ENCODE assay signal across 27 cellular contexts in genomic region chr10:117750616-117751015, GRCh38.
DNase-seq lines count a peak whose midpoint lies in the region; ATAC-seq, FAIRE-seq and TF ChIP-seq lines count a peak whose summit lies in the region.
"Had no signal": no experiment of that assay in that cellular context is flagged by ENCODE, and none has a peak within 500 bp of the region (broad histone marks: within the 10 kb centered on the region; RNA-seq: fewer than 3 reads in every experiment).

No MANE protein-coding gene starts in this region.

- H3K4me2 ChIP-seq in K562 (ENCODE audit: insufficient read depth, low read length) (no peak overlapping the region), neuronal stem cell (ENCODE audit: insufficient read depth, low read length, poor library complexity, severe bottlenecking) (no peak overlapping the region), trophoblast cell (ENCODE audit: low read length) (no peak overlapping the region)
- H3K4me2 ChIP-seq: BLaER1 had no signal

- H4K8ac ChIP-seq in neuronal stem cell (ENCODE audit: low read depth, low read length): no peak overlapping the region
- H4K8ac ChIP-seq in trophoblast cell (ENCODE audit: low read depth, low read length): no peak overlapping the region

- 53% methylated on average over 4 of the region's 4 CpGs for WGBS in K562 (ENCODE audit: insufficient coverage, low coverage, missing lambda C conversion rate)
- 93% methylated on average over 4 of the region's 4 CpGs for WGBS in esophagus muscularis mucosa
- WGBS in neuronal stem cell (ENCODE audit: extremely low coverage in 2 of 2, insufficient read length in 2 of 2, insufficient replicate concordance in 1 of 2), 2 donors: no CpG with 5 or more reads among the region's 4 CpGs
- WGBS in trophoblast cell (ENCODE audit: extremely low coverage, insufficient coverage, insufficient read length): no CpG with 5 or more reads among the region's 4 CpGs

- H3K36me3 ChIP-seq in K562 (ENCODE audit: control insufficient read depth, insufficient read depth, low read length) (no peaks in the 10 kb centered on the region), esophagus muscularis mucosa (no peaks in the 10 kb centered on the region), neuronal stem cell (replicated peaks in 1 of 2; ENCODE audit: control insufficient read depth in 2 of 2, insufficient read depth in 2 of 2, low read length in 2 of 2) (no peaks in the 10 kb centered on the region), trophoblast cell (ENCODE audit: control insufficient read depth in 1 of 2, insufficient read depth in 2 of 2, low read length in 2 of 2) (no peaks in the 10 kb centered on the region)
- H3K36me3 ChIP-seq: BE2C, BLaER1 had no signal

- no peak for ATAC-seq in K562
- no peak for ATAC-seq in HG02623 (IDR thresholded peaks at IDR 0.05; ENCODE audit: unreplicated experiment)
- ATAC-seq in left lobe of liver: no peak
- ATAC-seq: GM12878 had no signal

- TF ChIP-seq CTCF in K562 (IDR thresholded peaks at IDR 0.05 in 2 of 3, conservative IDR thresholded peaks at IDR 0.05 in 1 of 3; ENCODE audit: insufficient read depth in 2 of 3, low read depth in 1 of 3, low read length in 3 of 3) (no peak), esophagus muscularis mucosa (IDR thresholded peaks at IDR 0.05) (no peak)

- POLR2A ChIA-PET in K562 (lab: Yijun Ruan, JAX): no interaction called here

- H3K4me3 ChIP-seq in K562 (no peak overlapping the region), esophagus muscularis mucosa (no peak overlapping the region), neuronal stem cell (ENCODE audit: low read length in 2 of 2) (no peak overlapping the region), trophoblast cell (ENCODE audit: low read depth, low read length) (no peak overlapping the region)
- H3K4me3 ChIP-seq: BLaER1, GM12878 had no signal

- H3K79me1 ChIP-seq in neuronal stem cell (ENCODE audit: low read depth, low read length) (no peaks in the 10 kb centered on the region), trophoblast cell (ENCODE audit: low read length) (no peaks in the 10 kb centered on the region)

- peak overlapping the region; percentile 9 for H2AK5ac ChIP-seq in neuronal stem cell (ENCODE audit: low read depth, low read length)
- H2AK5ac ChIP-seq in trophoblast cell (ENCODE audit: low read length): no peak overlapping the region

- intact Hi-C loops in K562 (cut with micrococcal nuclease): no loop called here
- intact Hi-C loops in esophagus muscularis mucosa (cut with DNase I): no loop called here

- H2BK5ac ChIP-seq in neuronal stem cell (ENCODE audit: low read length) (no peak overlapping the region), trophoblast cell (ENCODE audit: low read depth, low read length, poor library complexity) (no peak overlapping the region)

- no peaks in the 10 kb centered on the region for H3K79me2 ChIP-seq in K562 (ENCODE audit: control insufficient read depth, insufficient read depth, low read length)
- no peaks in the 10 kb centered on the region for H3K79me2 ChIP-seq in trophoblast cell (ENCODE audit: control insufficient read depth, insufficient read depth, low read length, poor library complexity)

- H3K27ac ChIP-seq in K562 (ENCODE audit: extremely low read depth, low read depth, low read length) (no peak overlapping the region), esophagus muscularis mucosa (replicated peaks in 1 of 4) (no peak overlapping the region), neuronal stem cell (replicated peaks; ENCODE audit: low read length) (no peak overlapping the region), trophoblast cell (ENCODE audit: low read depth, low read length) (no peak overlapping the region)
- H3K27ac ChIP-seq: 22Rv1, BLaER1 had no signal

- H3K4ac ChIP-seq in neuronal stem cell (ENCODE audit: low read length) (no peak overlapping the region), trophoblast cell (ENCODE audit: low read depth, low read length) (no peak overlapping the region)

- no peak for FAIRE-seq in K562 (lab: Jason Lieb, UNC)
- FAIRE-seq: A204.1, GM12878, GM12892, GM18507 had no signal

- CTCF ChIA-PET in K562 (lab: Yijun Ruan, JAX; ENCODE audit: low intra/inter-chr PET ratio): no interaction called here

- no peak overlapping the region for H2BK15ac ChIP-seq in neuronal stem cell (ENCODE audit: low read length)

- no peak overlapping the region for H4K91ac ChIP-seq in neuronal stem cell (ENCODE audit: low read depth, low read length, poor library complexity)
- no peak overlapping the region for H4K91ac ChIP-seq in trophoblast cell (ENCODE audit: low read depth, low read length)

- TF ChIP-seq EP300 in K562 (IDR thresholded peaks at IDR 0.05; ENCODE audit: low read length): no peak
- TF ChIP-seq EP300 in esophagus muscularis mucosa (IDR thresholded peaks at IDR 0.05): no peak

- H4K12ac ChIP-seq in trophoblast cell (ENCODE audit: low read depth, low read length): no peak overlapping the region

- H4K20me1 ChIP-seq in K562 (replicated peaks; ENCODE audit: control insufficient read depth, insufficient read depth, low read length): no peaks in the 10 kb centered on the region
- H4K20me1 ChIP-seq: BLaER1 had no signal

- no peak overlapping the region for H3K23ac ChIP-seq in neuronal stem cell (ENCODE audit: low read depth, low read length, poor library complexity)
- peak overlapping the region; percentile 62 for H3K23ac ChIP-seq in trophoblast cell (ENCODE audit: low read length)

- in situ Hi-C loops in K562 (cut with MboI): no loop called here

- H3K18ac ChIP-seq in neuronal stem cell (ENCODE audit: low read length): peak overlapping the region; percentile 32
- H3K18ac ChIP-seq in trophoblast cell (ENCODE audit: low read length): no peak overlapping the region

- H2AFZ ChIP-seq in K562 (ENCODE audit: low read depth, low read length): no peak overlapping the region
- H2AFZ ChIP-seq in neuronal stem cell (ENCODE audit: low read length): no peak overlapping the region
- no peak overlapping the region for H2AFZ ChIP-seq in trophoblast cell (ENCODE audit: insufficient read depth, low read length, poor library complexity)

- no peak for TF ChIP-seq POLR2A in K562 (conservative IDR thresholded peaks at IDR 0.05)
- TF ChIP-seq POLR2A in esophagus muscularis mucosa (IDR thresholded peaks at IDR 0.05; ENCODE audit: low read depth): no peak

- peaks cover 0 to 8% of the 10 kb centered on the region in 2 experiments; a peak in 1 of 5 replicates for H3K27me3 ChIP-seq in K562 (ENCODE audit: control insufficient read depth in 2 of 2, insufficient read depth in 2 of 2, low read length in 2 of 2)
- H3K27me3 ChIP-seq in esophagus muscularis mucosa: no peaks in the 10 kb centered on the region
- no peaks in the 10 kb centered on the region for H3K27me3 ChIP-seq in neuronal stem cell (ENCODE audit: control insufficient read depth in 3 of 3, insufficient read depth in 3 of 3, low read depth in 1 of 3, low read length in 3 of 3)
- H3K27me3 ChIP-seq in trophoblast cell (ENCODE audit: insufficient read depth, low read length): no peaks in the 10 kb centered on the region
- H3K27me3 ChIP-seq: BE2C, BLaER1 had no signal

- H3K9ac ChIP-seq in K562 (ENCODE audit: insufficient read depth in 1 of 2, low read depth in 2 of 2, low read length in 2 of 2): no peak overlapping the region
- no peak overlapping the region for H3K9ac ChIP-seq in neuronal stem cell (ENCODE audit: low read depth, low read length, poor library complexity)
- no peak overlapping the region for H3K9ac ChIP-seq in trophoblast cell (ENCODE audit: low read length)
- H3K9ac ChIP-seq: BLaER1 had no signal

- BruUV-seq in K562 (replicated peaks; lab: Mats Ljungman, UMichigan): no TSS peak

- peaks cover 0 to 2% of the 10 kb centered on the region in 2 experiments; a peak in 1 of 5 replicates for H3K4me1 ChIP-seq in K562 (replicated peaks in 1 of 2; ENCODE audit: control insufficient read depth in 2 of 2, insufficient read depth in 2 of 2, low read length in 2 of 2)
- no peaks in the 10 kb centered on the region for H3K4me1 ChIP-seq in esophagus muscularis mucosa
- H3K4me1 ChIP-seq in neuronal stem cell (ENCODE audit: control insufficient read depth in 2 of 2, insufficient read depth in 1 of 2, low read depth in 1 of 2, low read length in 2 of 2): peaks cover 0 to 2% of the 10 kb centered on the region in 2 donors
- no peaks in the 10 kb centered on the region for H3K4me1 ChIP-seq in trophoblast cell (ENCODE audit: control insufficient read depth in 1 of 2, insufficient read depth in 2 of 2, low read length in 2 of 2)
- H3K4me1 ChIP-seq: BE2C, BLaER1 had no signal

- no peaks in the 10 kb centered on the region for H3K9me3 ChIP-seq in K562 (replicated peaks; ENCODE audit: control insufficient read depth, insufficient read depth, low read depth, low read length)
- H3K9me3 ChIP-seq in esophagus muscularis mucosa: no peaks in the 10 kb centered on the region
- no peaks in the 10 kb centered on the region for H3K9me3 ChIP-seq in neuronal stem cell (replicated peaks in 1 of 2; ENCODE audit: control insufficient read depth in 2 of 2, insufficient read depth in 1 of 2, low read depth in 1 of 2, low read length in 2 of 2)
- H3K9me3 ChIP-seq in trophoblast cell (ENCODE audit: insufficient read depth, low read depth, low read length): no peaks in the 10 kb centered on the region
- H3K9me3 ChIP-seq: BE2C, BLaER1 had no signal

- H2BK12ac ChIP-seq in neuronal stem cell (ENCODE audit: low read length) (peak overlapping the region; percentile 27), trophoblast cell (ENCODE audit: low read length) (no peak overlapping the region)

- no peak for TF ChIP-seq RAD21 in K562 (CRISPR knock-in tag; conservative IDR thresholded peaks at IDR 0.05 in 1 of 2, IDR thresholded peaks at IDR 0.05 in 1 of 2)

- DNase-seq in K562 (ENCODE audit: extremely low read depth in 1 of 4, low spot score in 3 of 4) (no peak), esophagus muscularis mucosa (ENCODE audit: extremely low spot score) (peak; percentile 84), neuronal stem cell (ENCODE audit: low spot score) (no peak), trophoblast cell (no peak), left lobe of liver (ENCODE audit: low spot score) (no peak), UCSD-AML1 (lab: John Stamatoyannopoulos, UW; ENCODE audit: unreplicated experiment) (no peak)
- DNase-seq: ACHN; BE2C; C1 segment of cervical spinal cord; CD4-positive, alpha-beta memory T cell; CD4-positive, CD25-positive, alpha-beta regulatory T cell; CD8-positive, alpha-beta memory T cell; COR-L47; DMS 273 treated with DMSO at 0.1 percent for 48 hours; DMS153; DMS53; DMS79; DND-41; EL; GDM1 had no signal

- no peaks in the 10 kb centered on the region for H3K9me1 ChIP-seq in K562 (ENCODE audit: control insufficient read depth, insufficient read depth, low read length)

- H2BK120ac ChIP-seq in neuronal stem cell (ENCODE audit: low read depth, low read length): no peak overlapping the region
- H2BK120ac ChIP-seq in trophoblast cell (ENCODE audit: insufficient read depth, low read length, poor library complexity): no peak overlapping the region

- H3K14ac ChIP-seq in neuronal stem cell (ENCODE audit: low read length): no peak overlapping the region
- H3K14ac ChIP-seq in trophoblast cell (ENCODE audit: low read length): no peak overlapping the region

TF ChIP-seq in K562, 482 proteins besides CTCF, POLR2A, EP300 and RAD21 (continues in another document):
- TF ChIP-seq SMAD2 (IDR thresholded peaks at IDR 0.05; ENCODE audit: low read depth, low read length): no peak
